ENCODE assay signal across 15 cellular contexts in the genomic region with DNA sequence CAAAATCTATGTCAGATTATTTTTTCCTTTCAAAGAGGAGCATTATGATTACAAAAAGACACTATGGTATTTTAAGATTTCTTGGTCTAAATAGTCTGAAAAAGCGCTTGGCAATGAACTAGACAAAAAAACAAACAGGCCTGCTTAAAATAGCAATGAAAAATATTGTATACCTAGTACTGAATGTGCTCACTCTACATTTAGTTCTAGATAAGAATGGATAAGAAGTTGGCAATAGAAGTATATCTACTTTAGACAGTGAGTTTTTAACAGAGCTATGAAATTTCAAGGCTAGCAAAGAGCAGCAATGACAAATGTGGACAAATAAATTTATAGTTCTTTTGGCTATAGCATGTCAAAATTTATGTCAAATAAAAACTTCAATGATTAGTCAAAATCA. TPM values are rescaled to one million over a fixed set of nuclear protein-coding genes. Genes with fewer than 3 reads are reported as not detected.
DNase-seq lines count a peak whose midpoint lies in the region; ATAC-seq and TF ChIP-seq lines count a peak whose summit lies in the region.
"Had no signal": no experiment of that assay in that cellular context is flagged by ENCODE, and none has a peak within 500 bp of the region (broad histone marks: within the 10 kb centered on the region; RNA-seq: fewer than 3 reads in every experiment).

No MANE protein-coding gene starts in this region.

- no peaks in the 10 kb centered on the region for H3K9me3 ChIP-seq in ascending aorta
- peaks cover 10% of the 10 kb centered on the region for H3K9me3 ChIP-seq in endodermal cell (ENCODE audit: control insufficient read depth, low read length)
- H3K9me3 ChIP-seq in tibial artery: no peaks in the 10 kb centered on the region
- H3K9me3 ChIP-seq in CD4-positive, alpha-beta memory T cell (ENCODE audit: control insufficient read depth in 1 of 2, low read length in 2 of 2): no peaks in the 10 kb centered on the region
- no peaks in the 10 kb centered on the region for H3K9me3 ChIP-seq in PC-9 (ENCODE audit: insufficient read depth, low read depth)

- peak overlapping the region; percentile 79 to 88 for H3K27ac ChIP-seq in ascending aorta
- no peak overlapping the region for H3K27ac ChIP-seq in endodermal cell (ENCODE audit: low read depth, low read length)
- peak overlapping the region; percentile 58 to 68 for H3K27ac ChIP-seq in tibial artery
- H3K27ac ChIP-seq in CD4-positive, alpha-beta memory T cell (ENCODE audit: low read depth, low read length): no peak overlapping the region
- no peak overlapping the region for H3K27ac ChIP-seq in PC-9
- H3K27ac ChIP-seq: BLaER1 treated with 17β-estradiol and CSF1 and Interleukin-3, amounts not matched to agents 10 nM and 100 nM had no signal

- H3K4me3 Mint-ChIP-seq in endodermal cell: no peak overlapping the region
- H3K4me3 Mint-ChIP-seq in CD4-positive, alpha-beta memory T cell: no peak overlapping the region
- H3K4me3 Mint-ChIP-seq: CD4-positive, CD25-positive, alpha-beta regulatory T cell; H9; IgD-negative memory B cell had no signal

- no peaks in the 10 kb centered on the region for H3K9me2 ChIP-seq in PC-9 (ENCODE audit: insufficient read depth)

- WGBS in endodermal cell (ENCODE audit: insufficient coverage in 1 of 2, insufficient read length in 1 of 2), 2 experiments: 100% methylated on average over 1 of the region's 1 CpG; no CpG with 5 or more reads in 1 of the 2 experiments

- H4K20me1 ChIP-seq in PC-9 (ENCODE audit: insufficient read depth): no peaks in the 10 kb centered on the region
- H4K20me1 ChIP-seq: BLaER1 treated with 17β-estradiol and CSF1 and Interleukin-3, amounts not matched to agents 10 nM and 100 nM had no signal

- no peaks in the 10 kb centered on the region for H3F3A ChIP-seq in PC-9 (ENCODE audit: insufficient read depth, low read depth)

- BruUV-seq in PC-9 (replicated peaks; lab: Mats Ljungman, UMichigan): no TSS peak

- no peak overlapping the region for H2AFZ ChIP-seq in PC-9

- ATAC-seq in left ventricle myocardium superior (peak; percentile 81), HG03460 (IDR thresholded peaks at IDR 0.05; ENCODE audit: unreplicated experiment) (no peak)

- peaks cover 12 to 22% of the 10 kb centered on the region in 2 donors for H3K4me1 ChIP-seq in ascending aorta
- peaks cover 4% of the 10 kb centered on the region for H3K4me1 ChIP-seq in endodermal cell (ENCODE audit: control insufficient read depth, insufficient read depth, low read length)
- peaks cover 0 to 47% (median 7%) of the 10 kb centered on the region in 4 donors for H3K4me1 ChIP-seq in tibial artery
- H3K4me1 ChIP-seq in CD4-positive, alpha-beta memory T cell (ENCODE audit: insufficient read depth, low read length): no peaks in the 10 kb centered on the region
- no peaks in the 10 kb centered on the region for H3K4me1 ChIP-seq in PC-9 (replicated peaks; ENCODE audit: insufficient read depth)

- peaks cover 12% of the 10 kb centered on the region for H3K36me3 Mint-ChIP-seq in endodermal cell (ENCODE audit: low read depth)
- H3K36me3 Mint-ChIP-seq in CD4-positive, alpha-beta memory T cell: peaks cover 47 to 55% of the 10 kb centered on the region in 2 donors

- no peaks in the 10 kb centered on the region for H3K79me2 ChIP-seq in PC-9 (ENCODE audit: low read depth)

- no peaks in the 10 kb centered on the region for H3K27me3 Mint-ChIP-seq in endodermal cell (ENCODE audit: insufficient read depth)
- no peaks in the 10 kb centered on the region for H3K27me3 Mint-ChIP-seq in CD4-positive, alpha-beta memory T cell
- H3K27me3 Mint-ChIP-seq: CD4-positive, CD25-positive, alpha-beta regulatory T cell; IgD-negative memory B cell had no signal

- H3K4me2 ChIP-seq in PC-9: no peak overlapping the region
- H3K4me2 ChIP-seq: BLaER1 treated with 17β-estradiol and CSF1 and Interleukin-3, amounts not matched to agents 10 nM and 100 nM had no signal

- H3K27ac Mint-ChIP-seq in endodermal cell: no peak overlapping the region
- no peak overlapping the region for H3K27ac Mint-ChIP-seq in CD4-positive, alpha-beta memory T cell
- H3K27ac Mint-ChIP-seq: H9 had no signal

- H3K36me3 ChIP-seq in ascending aorta (peaks cover 0 to 8% of the 10 kb centered on the region in 2 donors), endodermal cell (ENCODE audit: control insufficient read depth, insufficient read depth, low read length) (peaks cover 11% of the 10 kb centered on the region), tibial artery (peaks cover 13 to 31% (median 16%) of the 10 kb centered on the region in 3 donors), PC-9 (ENCODE audit: low read depth) (no peaks in the 10 kb centered on the region; the same call in none of the 2 replicates)
- H3K36me3 ChIP-seq in CD4-positive, alpha-beta memory T cell (ENCODE audit: insufficient read depth, low read length): no peaks in the 10 kb centered on the region

- POLR2A ChIA-PET in CD4-positive, alpha-beta memory T cell (lab: Charles Lee; ENCODE audit: partially characterized antibody): no interaction called here
- POLR2A ChIA-PET in PC-9 (lab: Charles Lee; ENCODE audit: unreplicated experiment): no interaction called here

- H3K27me3 ChIP-seq in ascending aorta (no peaks in the 10 kb centered on the region), endodermal cell (ENCODE audit: control insufficient read depth, insufficient read depth, low read length, poor library complexity, severe bottlenecking) (no peaks in the 10 kb centered on the region), tibial artery (no peaks in the 10 kb centered on the region), PC-9 (ENCODE audit: insufficient read depth, low read depth) (no peaks in the 10 kb centered on the region)
- H3K27me3 ChIP-seq in CD4-positive, alpha-beta memory T cell (ENCODE audit: insufficient read depth, low read length): no peaks in the 10 kb centered on the region
- H3K27me3 ChIP-seq: BLaER1 treated with 17β-estradiol and CSF1 and Interleukin-3, amounts not matched to agents 10 nM and 100 nM had no signal

- intact Hi-C loops in ascending aorta (cut with DNase I) (loop anchor here (2.0 kb wide), 1 partner anchor 25 kb away; no protein-coding TSS in a partner anchor), left ventricle myocardium superior (cut with micrococcal nuclease) (no loop called here), tibial artery (cut with DNase I; ENCODE audit: low total_unique reads) (no loop called here), PC-9 (cut with micrococcal nuclease; ENCODE audit: unreplicated experiment) (no loop called here)
- intact Hi-C loops in CD4-positive, alpha-beta memory T cell (cut with micrococcal nuclease): no loop called here

- CTCF ChIA-PET in CD4-positive, alpha-beta memory T cell (lab: Charles Lee; ENCODE audit: partially characterized antibody): no interaction called here
- CTCF ChIA-PET in PC-9 (lab: Charles Lee): no interaction called here

- H3K4me3 ChIP-seq in ascending aorta (no peak overlapping the region), endodermal cell (ENCODE audit: low read length) (peak overlapping the region; percentile 17), tibial artery (no peak overlapping the region), PC-9 (no peak overlapping the region)
- H3K4me3 ChIP-seq in CD4-positive, alpha-beta memory T cell (ENCODE audit: low read length in 2 of 2): no peak overlapping the region
- H3K4me3 ChIP-seq: BLaER1 treated with 17β-estradiol and CSF1 and Interleukin-3, amounts not matched to agents 10 nM and 100 nM had no signal

- peaks cover 18% of the 10 kb centered on the region for H3K4me1 Mint-ChIP-seq in endodermal cell
- peaks cover 0 to 2% (median 0%) of the 10 kb centered on the region in 4 donors for H3K4me1 Mint-ChIP-seq in CD4-positive, alpha-beta memory T cell
- H3K4me1 Mint-ChIP-seq: H9, IgD-negative memory B cell had no signal

- TF ChIP-seq CTCF in ascending aorta (IDR thresholded peaks at IDR 0.05): no peak
- no peak for TF ChIP-seq CTCF in endodermal cell (conservative IDR thresholded peaks at IDR 0.05)
- no peak for TF ChIP-seq CTCF in tibial artery (IDR thresholded peaks at IDR 0.05)
- TF ChIP-seq CTCF in PC-9 (conservative IDR thresholded peaks at IDR 0.05): no peak

- no peak for DNase-seq in ascending aorta (ENCODE audit: low spot score in 2 of 2)
- no peak for DNase-seq in endodermal cell
- no peak for DNase-seq in left ventricle myocardium superior
- no peak for DNase-seq in tibial artery
- no peak for DNase-seq in CD4-positive, alpha-beta memory T cell
- DNase-seq in PC-9: no peak
- DNase-seq: ACHN; Calu3; CD4-positive, CD25-positive, alpha-beta regulatory T cell; DMS 273 treated with DMSO at 0.1 percent for 48 hours; GOT3; H9 had no signal

- H3K9me3 Mint-ChIP-seq in endodermal cell: no peaks in the 10 kb centered on the region
- H3K9me3 Mint-ChIP-seq in CD4-positive, alpha-beta memory T cell: no peaks in the 10 kb centered on the region
- H3K9me3 Mint-ChIP-seq: H9 had no signal

- no peak overlapping the region for H3K9ac ChIP-seq in endodermal cell (ENCODE audit: extremely low read depth, low read length, poor library complexity, severe bottlenecking)
- H3K9ac ChIP-seq: BLaER1 treated with 17β-estradiol and CSF1 and Interleukin-3, amounts not matched to agents 10 nM and 100 nM had no signal

RNA-seq across cellular contexts. Expression of a gene that starts 26.2 kb away (rescaled TPM):
- 0.21 TPM for total RNA-seq in ascending aorta
- 1 to 10 TPM; 7.0 to 9.6 TPM for total RNA-seq in endodermal cell
- polyA plus RNA-seq in endodermal cell (2013, experiment 1 of 2): 13.3 TPM
- 8.4 TPM for polyA plus RNA-seq in endodermal cell (2013, experiment 2 of 2)
- 18.9 TPM for total RNA-seq in left ventricle myocardium superior
- 10 to 100 TPM; 14.8 to 15.2 TPM for total RNA-seq in CD4-positive, alpha-beta memory T cell
- 10 to 100 TPM in 1 of 2 donors, 1 to 10 TPM in 1; 10.0 to 10.2 TPM for polyA plus RNA-seq in CD4-positive, alpha-beta memory T cell
- total RNA-seq in PC-9 (2021): 5.2 and 7.9 TPM in 2 replicates

RNA-seq across cellular contexts. Expression of a gene that starts 26.4 kb away (rescaled TPM):
- 33.2 TPM for total RNA-seq in ascending aorta
- total RNA-seq in endodermal cell: 10 to 100 TPM; 67.1 to 68.0 TPM
- polyA plus RNA-seq in endodermal cell (2013, experiment 1 of 2): 42.2 TPM
- 39.1 TPM for polyA plus RNA-seq in endodermal cell (2013, experiment 2 of 2)
- total RNA-seq in left ventricle myocardium superior: 76.5 TPM
- total RNA-seq in CD4-positive, alpha-beta memory T cell: 10 to 100 TPM; 64.1 to 66.5 TPM
- polyA plus RNA-seq in CD4-positive, alpha-beta memory T cell: 10 to 100 TPM; 21.1 to 22.5 TPM
- total RNA-seq in PC-9 (2021): 30.5 and 35.5 TPM in 2 replicates

Comparison
In these comparisons a context has a peak if more than half of its experiments do, and no peak if none do; other contexts are left out.
1. H3K27ac ChIP-seq: peak in ascending aorta (2 of 2) and tibial artery (2 of 2); none in endodermal cell (single experiment), CD4-positive, alpha-beta memory T cell (single experiment) and PC-9 (single experiment).